21 cellular contexts compared by ENCODE assay signal in genomic region chr2:101863534-101863933, GRCh38.
"Had no signal": no experiment of that assay in that cellular context is flagged by ENCODE, and none has a peak within 500 bp of the region (broad histone marks: within the 10 kb centered on the region; RNA-seq: fewer than 3 reads in every experiment).

No MANE protein-coding gene starts in this region.

- H2AFZ ChIP-seq: hepatocyte had no signal

- H3K4me1 Mint-ChIP-seq: nephron progenitor cell had no signal

- H3K9me3 ChIP-seq: neutrophil, psoas muscle, sigmoid colon, stomach, thoracic aorta, transverse colon had no signal

- H3K79me2 ChIP-seq: hepatocyte had no signal

- H3K27ac Mint-ChIP-seq: nephron progenitor cell had no signal

- H3K27ac ChIP-seq: coronary artery, foreskin keratinocyte, hepatocyte, neutrophil, psoas muscle, sigmoid colon, skin epidermis, stomach, thoracic aorta, transverse colon had no signal

- H3K4me3 ChIP-seq: coronary artery, hepatocyte, lung, psoas muscle, sigmoid colon, skin epidermis, stomach, thoracic aorta, transverse colon had no signal

- H3K4me1 ChIP-seq: psoas muscle, sigmoid colon, stomach, transverse colon had no signal

- H3K27me3 ChIP-seq: foreskin keratinocyte, hepatocyte, neutrophil, sigmoid colon, stomach, transverse colon had no signal

- H3K9me3 Mint-ChIP-seq: naive B cell, nephron progenitor cell had no signal

- H3K27me3 Mint-ChIP-seq: naive B cell had no signal

- DNase-seq: effector CD8-positive, alpha-beta T cell; foreskin keratinocyte; head of caudate nucleus; left cardiac atrium; left ventricle myocardium superior; mesendoderm; naive B cell; nephron progenitor cell; psoas muscle; retina; sigmoid colon; stimulated activated naive CD4-positive, alpha-beta T cell; stomach; substantia nigra; transverse colon had no signal

- H3K4me3 Mint-ChIP-seq: naive B cell, nephron progenitor cell had no signal

- ATAC-seq: foreskin keratinocyte, left cardiac atrium, left ventricle myocardium superior, psoas muscle had no signal

- H3K4me2 ChIP-seq: hepatocyte had no signal
